6 cellular contexts compared by ENCODE assay signal in genomic region chr5:169760229-169760628, GRCh38.
"Had no signal": no experiment of that assay in that cellular context is flagged by ENCODE, and none has a peak within 500 bp of the region (broad histone marks: within the 10 kb centered on the region; RNA-seq: fewer than 3 reads in every experiment).

No MANE protein-coding gene starts in this region.

- H3K4me3 ChIP-seq: K562 had no signal

- H3K27me3 Mint-ChIP-seq: IgD-negative memory B cell had no signal

- H3K27ac ChIP-seq: HL-60 had no signal

- ATAC-seq: HepG2, K562 had no signal

- H3K27ac Mint-ChIP-seq: IgD-negative memory B cell had no signal

- H3K4me3 Mint-ChIP-seq: IgD-negative memory B cell had no signal

- DNase-seq: IMR-90, KBM-7 had no signal
